Comparison of ENCODE assay signal across 8 cellular contexts in the genomic region with DNA sequence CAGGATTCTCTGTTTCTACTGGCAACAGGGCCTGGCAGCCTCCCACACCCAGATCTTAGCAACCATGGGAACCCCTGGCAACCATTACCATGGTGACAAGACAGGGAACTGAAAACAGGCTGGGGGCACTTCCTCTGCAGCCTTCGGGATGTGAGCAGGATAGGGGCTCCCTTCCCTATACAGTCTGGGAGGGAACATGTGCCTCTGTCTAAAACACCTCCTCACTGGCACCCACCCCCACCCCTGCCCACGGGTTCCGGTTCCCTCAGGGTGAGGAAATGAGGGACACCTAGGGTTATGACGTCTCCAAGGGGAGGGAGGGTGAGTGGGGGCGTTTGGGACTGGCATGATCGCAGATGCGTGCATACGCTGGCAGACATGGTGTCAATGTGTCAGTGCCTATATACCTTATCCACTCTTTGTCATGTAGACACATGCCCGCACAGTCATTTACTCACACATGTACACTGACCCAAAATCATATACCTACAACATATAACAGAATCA. TPM values are rescaled to one million over a fixed set of nuclear protein-coding genes. Genes with fewer than 3 reads are reported as not detected.
DNase-seq lines count a peak whose midpoint lies in the region; ATAC-seq and TF ChIP-seq lines count a peak whose summit lies in the region.

No MANE protein-coding gene starts in this region.

- TF ChIP-seq POLR2A in NB4 (IDR thresholded peaks at IDR 0.05; ENCODE audit: extremely low read depth, insufficient read length): no peak

- POLR2A ChIA-PET in activated CD4-positive, alpha-beta memory T cell treated with anti-CD3 and anti-CD28 coated beads, Interleukin-2, amount 10 ng/mL, durations not matched to agents 7 days and 5 days (lab: Charles Lee): no interaction called here

- no peaks in the 10 kb centered on the region for H3K9me3 ChIP-seq in CD4-positive, CD25-positive, alpha-beta regulatory T cell (ENCODE audit: control insufficient read depth in 2 of 2, low read length in 2 of 2)
- H3K9me3 ChIP-seq in WERI-Rb-1 (ENCODE audit: severe bottlenecking): no peaks in the 10 kb centered on the region

- H3K27ac ChIP-seq in CD4-positive, CD25-positive, alpha-beta regulatory T cell (ENCODE audit: insufficient read depth, low read length, poor library complexity, severe bottlenecking): peak overlapping the region; percentile 63
- H3K27ac ChIP-seq in WERI-Rb-1: no peak overlapping the region

- H3K4me3 Mint-ChIP-seq in CD4-positive, CD25-positive, alpha-beta regulatory T cell: peak overlapping the region in 3 of 4 donors; percentile 9 to 44 (median 16)
- H3K4me3 Mint-ChIP-seq in activated CD4-positive, alpha-beta memory T cell treated with anti-CD3 and anti-CD28 coated beads, Interleukin-2, amount 10 ng/mL, durations not matched to agents 7 days and 5 days: no peak overlapping the region
- no peak overlapping the region for H3K4me3 Mint-ChIP-seq in progenitor cell of endocrine pancreas (ENCODE audit: low read depth)

- H3K9me3 Mint-ChIP-seq in CD4-positive, CD25-positive, alpha-beta regulatory T cell: no peaks in the 10 kb centered on the region
- no peaks in the 10 kb centered on the region for H3K9me3 Mint-ChIP-seq in activated CD4-positive, alpha-beta memory T cell treated with anti-CD3 and anti-CD28 coated beads, Interleukin-2, amount 10 ng/mL, durations not matched to agents 7 days and 5 days
- H3K9me3 Mint-ChIP-seq in progenitor cell of endocrine pancreas (ENCODE audit: low read depth): no peaks in the 10 kb centered on the region

- peak overlapping the region in 1 of 3 donors; percentile 71 for H3K27ac Mint-ChIP-seq in CD4-positive, CD25-positive, alpha-beta regulatory T cell
- no peak overlapping the region for H3K27ac Mint-ChIP-seq in activated CD4-positive, alpha-beta memory T cell treated with anti-CD3 and anti-CD28 coated beads, Interleukin-2, amount 10 ng/mL, durations not matched to agents 7 days and 5 days
- H3K27ac Mint-ChIP-seq in progenitor cell of endocrine pancreas: no peak overlapping the region

- H3K4me3 ChIP-seq in CD4-positive, CD25-positive, alpha-beta regulatory T cell (ENCODE audit: low read depth, low read length): no peak overlapping the region
- no peak overlapping the region for H3K4me3 ChIP-seq in NB4 (ENCODE audit: low read depth, low read length)
- no peak overlapping the region for H3K4me3 ChIP-seq in fibroblast of pulmonary artery (replicated peaks; ENCODE audit: low read depth, low read length)
- no peak overlapping the region for H3K4me3 ChIP-seq in WERI-Rb-1 (ENCODE audit: low read depth, low read length)

- H3K27me3 ChIP-seq in CD4-positive, CD25-positive, alpha-beta regulatory T cell (ENCODE audit: control insufficient read depth, insufficient read depth, low read length): no peaks in the 10 kb centered on the region
- no peaks in the 10 kb centered on the region for H3K27me3 ChIP-seq in WERI-Rb-1 (ENCODE audit: insufficient read depth, low read depth, severe bottlenecking)

- H3K36me3 Mint-ChIP-seq in CD4-positive, CD25-positive, alpha-beta regulatory T cell: no peaks in the 10 kb centered on the region
- H3K36me3 Mint-ChIP-seq in activated CD4-positive, alpha-beta memory T cell treated with anti-CD3 and anti-CD28 coated beads, Interleukin-2, amount 10 ng/mL, durations not matched to agents 7 days and 5 days (ENCODE audit: low read depth): no peaks in the 10 kb centered on the region
- no peaks in the 10 kb centered on the region for H3K36me3 Mint-ChIP-seq in progenitor cell of endocrine pancreas (ENCODE audit: insufficient read depth)

- no peak for TF ChIP-seq CTCF in NB4 (IDR thresholded peaks at IDR 0.05; ENCODE audit: low read depth, low read length)
- no peak for TF ChIP-seq CTCF in fibroblast of pulmonary artery (IDR thresholded peaks at IDR 0.05; ENCODE audit: low read length, missing control alignments)
- no peak for TF ChIP-seq CTCF in progenitor cell of endocrine pancreas (IDR thresholded peaks at IDR 0.05; ENCODE audit: unreplicated experiment)
- no peak for TF ChIP-seq CTCF in WERI-Rb-1 (IDR thresholded peaks at IDR 0.05; ENCODE audit: low read depth, low read length)

- no peaks in the 10 kb centered on the region for H3K36me3 ChIP-seq in CD4-positive, CD25-positive, alpha-beta regulatory T cell (ENCODE audit: control insufficient read depth, insufficient read depth, low read length)
- H3K36me3 ChIP-seq in WERI-Rb-1: peaks cover 3% of the 10 kb centered on the region; the same call in 1 of the 2 replicates

- no peaks in the 10 kb centered on the region for H3K27me3 Mint-ChIP-seq in CD4-positive, CD25-positive, alpha-beta regulatory T cell
- no peaks in the 10 kb centered on the region for H3K27me3 Mint-ChIP-seq in activated CD4-positive, alpha-beta memory T cell treated with anti-CD3 and anti-CD28 coated beads, Interleukin-2, amount 10 ng/mL, durations not matched to agents 7 days and 5 days
- peaks cover 18% of the 10 kb centered on the region for H3K27me3 Mint-ChIP-seq in progenitor cell of endocrine pancreas

- no peak for ATAC-seq in CD4-positive, CD25-positive, alpha-beta regulatory T cell (ENCODE audit: low read depth in 2 of 2)

- CTCF ChIA-PET in activated CD4-positive, alpha-beta memory T cell treated with anti-CD3 and anti-CD28 coated beads, Interleukin-2, amount 10 ng/mL, durations not matched to agents 7 days and 5 days (lab: Charles Lee): interaction anchor here (0.6 to 3.4 kb wide), 3 partner anchors 22 to 1157 kb away, joined by 4 to 39 read pairs (median 4); no protein-coding TSS in a partner anchor

- H3K4me1 Mint-ChIP-seq in CD4-positive, CD25-positive, alpha-beta regulatory T cell: peaks cover 11 to 75% (median 39%) of the 10 kb centered on the region in 4 donors
- H3K4me1 Mint-ChIP-seq in activated CD4-positive, alpha-beta memory T cell treated with anti-CD3 and anti-CD28 coated beads, Interleukin-2, amount 10 ng/mL, durations not matched to agents 7 days and 5 days: peaks cover 62% of the 10 kb centered on the region
- H3K4me1 Mint-ChIP-seq in progenitor cell of endocrine pancreas (ENCODE audit: low read depth): peaks cover 16% of the 10 kb centered on the region

- H3K4me1 ChIP-seq in CD4-positive, CD25-positive, alpha-beta regulatory T cell (ENCODE audit: control insufficient read depth, insufficient read depth, low read length, poor library complexity, severe bottlenecking): peaks cover 52% of the 10 kb centered on the region

- DNase-seq in CD4-positive, CD25-positive, alpha-beta regulatory T cell: peak; percentile 46 to 57 (median 51)
- DNase-seq in NB4 (ENCODE audit: low read depth) (peak; percentile 76), fibroblast of pulmonary artery (ENCODE audit: low read depth) (peak; percentile 35), progenitor cell of endocrine pancreas (ENCODE audit: low spot score, unreplicated experiment) (no peak), ureter (ENCODE audit: low spot score) (no peak), WERI-Rb-1 (no peak)
- peak; percentile 45 for DNase-seq in activated CD4-positive, alpha-beta memory T cell treated with anti-CD3 and anti-CD28 coated beads, Interleukin-2, amount 10 ng/mL, durations not matched to agents 7 days and 5 days
- DNase-seq in stimulated activated naive CD4-positive, alpha-beta T cell (lab: John Stamatoyannopoulos, UW): peak; percentile 42 to 66 (median 52)

RNA-seq across cellular contexts. Expression of gene DNAJB5, which starts 3.0 kb away (rescaled TPM):
- total RNA-seq in CD4-positive, CD25-positive, alpha-beta regulatory T cell: 2.1 TPM
- 1 to 10 TPM in 3 of 4 donors, under 1 TPM in 1; 0.42 to 2.7 (median 1.9) TPM for polyA plus RNA-seq in CD4-positive, CD25-positive, alpha-beta regulatory T cell
- total RNA-seq in activated CD4-positive, alpha-beta memory T cell treated with anti-CD3 and anti-CD28 coated beads, Interleukin-2, amount 10 ng/mL, durations not matched to agents 7 days and 5 days: 1 to 10 TPM; 3.2 to 4.1 TPM
- total RNA-seq in progenitor cell of endocrine pancreas (12.4 and 15.4 TPM in 2 replicates), ureter (24.2 TPM)

RNA-seq across cellular contexts. Expression of gene PHF24, which starts 28.5 kb away (rescaled TPM):
- not detected for total RNA-seq in CD4-positive, CD25-positive, alpha-beta regulatory T cell
- polyA plus RNA-seq in CD4-positive, CD25-positive, alpha-beta regulatory T cell: not detected
- total RNA-seq in activated CD4-positive, alpha-beta memory T cell treated with anti-CD3 and anti-CD28 coated beads, Interleukin-2, amount 10 ng/mL, durations not matched to agents 7 days and 5 days: not detected
- total RNA-seq in progenitor cell of endocrine pancreas (0.29 and 0.38 TPM in 2 replicates), ureter (1.7 TPM)

Comparison
In these comparisons a context has a peak if more than half of its experiments do, and no peak if none do; other contexts are left out.
1. DNase-seq: peak in CD4-positive, CD25-positive, alpha-beta regulatory T cell (3 of 3), NB4 (single experiment), activated CD4-positive, alpha-beta memory T cell treated with anti-CD3 and anti-CD28 coated beads, Interleukin-2, amount 10 ng/mL, durations not matched to agents 7 days and 5 days (single experiment), fibroblast of pulmonary artery (single experiment) and stimulated activated naive CD4-positive, alpha-beta T cell (6 of 6); none in progenitor cell of endocrine pancreas (single experiment), ureter (single experiment) and WERI-Rb-1 (single experiment).
2. H3K4me3 Mint-ChIP-seq: peak in CD4-positive, CD25-positive, alpha-beta regulatory T cell (3 of 4); none in activated CD4-positive, alpha-beta memory T cell treated with anti-CD3 and anti-CD28 coated beads, Interleukin-2, amount 10 ng/mL, durations not matched to agents 7 days and 5 days (single experiment) and progenitor cell of endocrine pancreas (single experiment).